ENCODE assay signal across 28 cellular contexts in the genomic region with DNA sequence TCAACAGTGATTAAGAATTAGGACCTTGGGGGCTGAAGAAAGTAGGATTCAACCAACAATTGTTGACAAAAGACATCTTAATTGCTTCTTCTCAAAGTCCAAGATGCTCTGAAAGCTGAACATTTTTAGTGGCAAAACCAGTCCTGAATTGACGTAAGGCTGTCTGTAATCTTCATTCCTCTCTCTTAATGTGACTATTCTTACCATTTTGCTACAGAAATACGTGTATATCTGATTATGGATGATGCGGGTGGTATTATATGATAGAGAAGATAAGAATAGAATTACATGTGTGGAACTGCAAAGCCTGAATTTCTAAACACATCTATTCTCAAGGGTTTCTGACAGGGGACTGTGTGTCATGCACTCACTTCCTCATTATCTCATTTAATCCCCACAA.
"Had no signal": no experiment of that assay in that cellular context is flagged by ENCODE, and none has a peak within 500 bp of the region (broad histone marks: within the 10 kb centered on the region; RNA-seq: fewer than 3 reads in every experiment).

No MANE protein-coding gene starts in this region.

- H3K27me3 ChIP-seq: breast epithelium, ovary, sigmoid colon, upper lobe of right lung had no signal

- H3K27ac ChIP-seq: breast epithelium, gastroesophageal sphincter, heart left ventricle, ovary, psoas muscle, sigmoid colon, upper lobe of right lung had no signal

- DNase-seq: activated CD4-positive, alpha-beta T cell treated with anti-CD3 and anti-CD28 coated beads for 4 hours; activated CD4-positive, alpha-beta T cell treated with anti-CD3 and anti-CD28 coated beads, Interleukin-2, amount 50 U/mL, for 4 hours; activated naive CD4-positive, alpha-beta T cell; activated T-cell treated with anti-CD3 and anti-CD28 coated beads for 4 hours; activated T-cell treated with anti-CD3 and anti-CD28 coated beads, Interleukin-2, amount 50 U/mL, for 72 hours; central memory CD4-positive, alpha-beta T cell; effector CD8-positive, alpha-beta T cell; heart left ventricle; hypothalamus; immature natural killer cell; kidney; left colon; mammary epithelial cell; naive B cell; nephron progenitor cell; ovary; psoas muscle; sigmoid colon; small intestine; stimulated activated CD4-positive, alpha-beta T cell treated with anti-CD3 and anti-CD28 coated beads, Interleukin-4, amount 100 ng/mL, for 24 hours; stimulated activated naive CD8-positive, alpha-beta T cell treated with anti-CD3 and anti-CD28 coated beads, Interleukin-15, amount 100 ng/mL, for 72 hours; substantia nigra; upper lobe of right lung had no signal

- H3K36me3 ChIP-seq: breast epithelium, gastroesophageal sphincter, heart left ventricle, ovary, sigmoid colon, upper lobe of right lung had no signal

- H3K9me3 ChIP-seq: breast epithelium, gastroesophageal sphincter, heart left ventricle, ovary, psoas muscle, sigmoid colon, upper lobe of right lung had no signal

- H3K4me3 ChIP-seq: breast epithelium, gastroesophageal sphincter, heart left ventricle, ovary, psoas muscle, sigmoid colon, upper lobe of right lung had no signal

- H3K4me1 Mint-ChIP-seq: immature natural killer cell; naive B cell; nephron progenitor cell; stimulated activated effector memory CD8-positive, alpha-beta T cell treated with anti-CD3 and anti-CD28 coated beads, Interleukin-12 subunit alpha, Interleukin-12 subunit beta, amount 100 ng/mL, for 72 hours; stimulated activated naive CD8-positive, alpha-beta T cell treated with anti-CD3 and anti-CD28 coated beads, Interleukin-15, amount 100 ng/mL, for 72 hours had no signal

- ATAC-seq: activated naive CD4-positive, alpha-beta T cell treated with anti-CD3 and anti-CD28 coated beads, Interleukin-2, amount 50 U/mL, for 72 hours; activated T-cell treated with anti-CD3 and anti-CD28 coated beads, Interleukin-2, amount 50 U/mL, for 72 hours; gastroesophageal sphincter; heart left ventricle; left colon; psoas muscle; stimulated activated effector memory CD8-positive, alpha-beta T cell treated with anti-CD3 and anti-CD28 coated beads, Interleukin-12 subunit alpha, Interleukin-12 subunit beta, amount 100 ng/mL, for 72 hours; stimulated activated naive CD8-positive, alpha-beta T cell treated with anti-CD3 and anti-CD28 coated beads, Interleukin-15, amount 100 ng/mL, for 72 hours; upper lobe of right lung had no signal

- H3K27ac Mint-ChIP-seq: activated naive CD4-positive, alpha-beta T cell treated with anti-CD3 and anti-CD28 coated beads, Interleukin-2, amount 50 U/mL, for 72 hours; activated T-cell treated with anti-CD3 and anti-CD28 coated beads, Interleukin-2, amount 50 U/mL, for 72 hours; immature natural killer cell; naive B cell; nephron progenitor cell; stimulated activated effector memory CD8-positive, alpha-beta T cell treated with anti-CD3 and anti-CD28 coated beads, Interleukin-12 subunit alpha, Interleukin-12 subunit beta, amount 100 ng/mL, for 72 hours; stimulated activated naive CD8-positive, alpha-beta T cell treated with anti-CD3 and anti-CD28 coated beads, Interleukin-15, amount 100 ng/mL, for 72 hours; T-helper 2 cell treated with Interferon-gamma antibody and Interleukin-4, amounts not matched to agents 5 μg/mL and 100 μg/mL, for 36 hours had no signal

- H3K4me1 ChIP-seq: breast epithelium, gastroesophageal sphincter, heart left ventricle, psoas muscle, sigmoid colon, upper lobe of right lung had no signal

- H3K36me3 Mint-ChIP-seq: activated naive CD4-positive, alpha-beta T cell treated with anti-CD3 and anti-CD28 coated beads, Interleukin-2, amount 50 U/mL, for 72 hours; immature natural killer cell; naive B cell; stimulated activated effector memory CD8-positive, alpha-beta T cell treated with anti-CD3 and anti-CD28 coated beads, Interleukin-12 subunit alpha, Interleukin-12 subunit beta, amount 100 ng/mL, for 72 hours had no signal

- H3K9me3 Mint-ChIP-seq: activated naive CD4-positive, alpha-beta T cell treated with anti-CD3 and anti-CD28 coated beads, Interleukin-2, amount 50 U/mL, for 72 hours; activated T-cell treated with anti-CD3 and anti-CD28 coated beads, Interleukin-2, amount 50 U/mL, for 72 hours; nephron progenitor cell; stimulated activated effector memory CD8-positive, alpha-beta T cell treated with anti-CD3 and anti-CD28 coated beads, Interleukin-12 subunit alpha, Interleukin-12 subunit beta, amount 100 ng/mL, for 72 hours; stimulated activated naive CD8-positive, alpha-beta T cell treated with anti-CD3 and anti-CD28 coated beads, Interleukin-15, amount 100 ng/mL, for 72 hours; T-helper 2 cell treated with Interferon-gamma antibody and Interleukin-4, amounts not matched to agents 5 μg/mL and 100 μg/mL, for 36 hours had no signal

- H3K4me3 Mint-ChIP-seq: activated T-cell treated with anti-CD3 and anti-CD28 coated beads, Interleukin-2, amount 50 U/mL, for 72 hours; immature natural killer cell; naive B cell; nephron progenitor cell; stimulated activated effector memory CD8-positive, alpha-beta T cell treated with anti-CD3 and anti-CD28 coated beads, Interleukin-12 subunit alpha, Interleukin-12 subunit beta, amount 100 ng/mL, for 72 hours; stimulated activated naive CD8-positive, alpha-beta T cell treated with anti-CD3 and anti-CD28 coated beads, Interleukin-15, amount 100 ng/mL, for 72 hours; T-helper 2 cell treated with Interferon-gamma antibody and Interleukin-4, amounts not matched to agents 5 μg/mL and 100 μg/mL, for 36 hours had no signal
